In the genomic region with DNA sequence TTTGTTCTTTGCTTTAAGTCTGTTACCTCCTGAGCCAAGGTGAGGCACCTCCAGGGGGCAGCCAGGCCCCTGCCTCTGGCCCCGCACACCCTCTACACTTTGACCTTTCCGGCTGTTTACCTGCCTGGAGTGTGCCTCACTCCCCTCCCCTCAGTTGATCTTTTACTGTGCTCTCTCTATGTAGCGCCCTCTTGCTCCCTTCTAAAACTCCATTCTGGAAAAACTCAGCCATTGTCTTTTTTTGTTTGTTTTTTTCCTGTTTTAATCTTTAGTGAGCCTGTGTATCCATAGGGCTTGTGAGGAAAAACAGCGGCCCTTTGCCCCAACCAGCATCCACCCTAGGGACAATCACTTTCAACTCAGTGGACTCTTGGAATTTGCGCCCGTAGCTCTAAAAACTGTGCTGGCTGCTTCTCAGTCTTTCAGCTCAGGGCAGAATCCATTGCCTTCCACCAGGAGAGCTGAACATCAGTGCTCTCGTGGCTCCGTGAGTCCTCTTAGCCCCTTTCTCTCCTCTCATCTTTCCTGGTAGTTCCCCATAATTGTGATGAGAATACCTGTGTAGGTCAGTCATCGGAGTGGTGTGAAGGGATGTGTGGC, we compare ENCODE assay signal across 1 cellular context.
TF ChIP-seq lines count a peak whose summit lies in the region.

No MANE protein-coding gene starts in this region.

TF ChIP-seq in HepG2, 621 proteins besides CTCF, POLR2A, EP300 and RAD21 (continued from another document and continues in another):
- no peak for TF ChIP-seq MZF1 (CRISPR knock-in tag; IDR thresholded peaks at IDR 0.05; ENCODE audit: borderline replicate concordance)
- TF ChIP-seq, protein P1, sequence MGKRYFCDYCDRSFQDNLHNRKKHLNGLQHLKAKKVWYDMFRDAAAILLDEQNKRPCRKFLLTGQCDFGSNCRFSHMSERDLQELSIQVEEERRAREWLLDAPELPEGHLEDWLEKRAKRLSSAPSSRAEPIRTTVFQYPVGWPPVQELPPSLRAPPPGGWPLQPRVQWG (CRISPR knock-in tag; IDR thresholded peaks at IDR 0.05; ENCODE audit: borderline replicate concordance, low read depth), result no peak
- TF ChIP-seq YY1 (IDR thresholded peaks at IDR 0.05; ENCODE audit: insufficient read depth, insufficient replicate concordance, low read depth, low read length), result peak; percentile 41
- TF ChIP-seq, protein P2, sequence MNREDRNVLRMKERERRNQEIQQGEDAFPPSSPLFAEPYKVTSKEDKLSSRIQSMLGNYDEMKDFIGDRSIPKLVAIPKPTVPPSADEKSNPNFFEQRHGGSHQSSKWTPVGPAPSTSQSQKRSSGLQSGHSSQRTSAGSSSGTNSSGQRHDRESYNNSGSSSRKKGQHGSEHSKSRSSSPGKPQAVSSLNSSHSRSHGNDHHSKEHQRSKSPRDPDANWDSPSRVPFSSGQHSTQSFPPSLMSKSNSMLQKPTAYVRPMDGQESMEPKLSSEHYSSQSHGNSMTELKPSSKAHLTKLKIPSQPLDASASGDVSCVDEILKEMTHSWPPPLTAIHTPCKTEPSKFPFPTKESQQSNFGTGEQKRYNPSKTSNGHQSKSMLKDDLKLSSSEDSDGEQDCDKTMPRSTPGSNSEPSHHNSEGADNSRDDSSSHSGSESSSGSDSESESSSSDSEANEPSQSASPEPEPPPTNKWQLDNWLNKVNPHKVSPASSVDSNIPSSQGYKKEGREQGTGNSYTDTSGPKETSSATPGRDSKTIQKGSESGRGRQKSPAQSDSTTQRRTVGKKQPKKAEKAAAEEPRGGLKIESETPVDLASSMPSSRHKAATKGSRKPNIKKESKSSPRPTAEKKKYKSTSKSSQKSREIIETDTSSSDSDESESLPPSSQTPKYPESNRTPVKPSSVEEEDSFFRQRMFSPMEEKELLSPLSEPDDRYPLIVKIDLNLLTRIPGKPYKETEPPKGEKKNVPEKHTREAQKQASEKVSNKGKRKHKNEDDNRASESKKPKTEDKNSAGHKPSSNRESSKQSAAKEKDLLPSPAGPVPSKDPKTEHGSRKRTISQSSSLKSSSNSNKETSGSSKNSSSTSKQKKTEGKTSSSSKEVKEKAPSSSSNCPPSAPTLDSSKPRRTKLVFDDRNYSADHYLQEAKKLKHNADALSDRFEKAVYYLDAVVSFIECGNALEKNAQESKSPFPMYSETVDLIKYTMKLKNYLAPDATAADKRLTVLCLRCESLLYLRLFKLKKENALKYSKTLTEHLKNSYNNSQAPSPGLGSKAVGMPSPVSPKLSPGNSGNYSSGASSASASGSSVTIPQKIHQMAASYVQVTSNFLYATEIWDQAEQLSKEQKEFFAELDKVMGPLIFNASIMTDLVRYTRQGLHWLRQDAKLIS (CRISPR knock-in tag; IDR thresholded peaks at IDR 0.05), result no peak; the same call in 1 of the 2 replicates
- TF ChIP-seq PCBP2 (optimal IDR thresholded peaks at IDR 0.05; ENCODE audit: low read depth, low read length, poor library complexity, severe bottlenecking), result no peak
- TF ChIP-seq KDM5A (IDR thresholded peaks at IDR 0.05; ENCODE audit: borderline replicate concordance, low read length), result no peak
- peak; percentile 20; the same call in 1 of the 2 replicates for TF ChIP-seq ELF1 (CRISPR knock-in tag; IDR thresholded peaks at IDR 0.05)
- peak; percentile 91 for TF ChIP-seq HNF4A (CRISPR knock-in tag; IDR thresholded peaks at IDR 0.05)
- peak; percentile 80; the same call in 1 of the 2 replicates for TF ChIP-seq KDM3A (CRISPR knock-in tag; IDR thresholded peaks at IDR 0.05; ENCODE audit: low read depth)
- no peak for TF ChIP-seq ZNF496 (CRISPR knock-in tag; IDR thresholded peaks at IDR 0.05; ENCODE audit: insufficient replicate concordance)
- TF ChIP-seq RFXAP (CRISPR knock-in tag; IDR thresholded peaks at IDR 0.05; ENCODE audit: borderline replicate concordance), result peak; percentile 41; the same call in 1 of the 2 replicates
- no peak for TF ChIP-seq SATB2 (CRISPR knock-in tag; IDR thresholded peaks at IDR 0.05)
- no peak; the same call in 1 of the 2 replicates for TF ChIP-seq TGIF2 (CRISPR knock-in tag; IDR thresholded peaks at IDR 0.05)
- TF ChIP-seq ZNF776 (CRISPR knock-in tag; IDR thresholded peaks at IDR 0.05), result peak; percentile 16; the same call in 1 of the 2 replicates
- no peak for TF ChIP-seq SMAD1 (CRISPR knock-in tag; IDR thresholded peaks at IDR 0.05; ENCODE audit: borderline replicate concordance, low read depth)
- no peak for TF ChIP-seq ZNF180 (CRISPR knock-in tag; IDR thresholded peaks at IDR 0.05; ENCODE audit: borderline replicate concordance, low read depth)
- no peak for TF ChIP-seq MAFG (CRISPR knock-in tag; IDR thresholded peaks at IDR 0.05)
- peak; percentile 78; the same call in 1 of the 2 replicates for TF ChIP-seq SIN3A (IDR thresholded peaks at IDR 0.05; ENCODE audit: borderline replicate concordance, low read depth, low read length)
- TF ChIP-seq, protein P3, sequence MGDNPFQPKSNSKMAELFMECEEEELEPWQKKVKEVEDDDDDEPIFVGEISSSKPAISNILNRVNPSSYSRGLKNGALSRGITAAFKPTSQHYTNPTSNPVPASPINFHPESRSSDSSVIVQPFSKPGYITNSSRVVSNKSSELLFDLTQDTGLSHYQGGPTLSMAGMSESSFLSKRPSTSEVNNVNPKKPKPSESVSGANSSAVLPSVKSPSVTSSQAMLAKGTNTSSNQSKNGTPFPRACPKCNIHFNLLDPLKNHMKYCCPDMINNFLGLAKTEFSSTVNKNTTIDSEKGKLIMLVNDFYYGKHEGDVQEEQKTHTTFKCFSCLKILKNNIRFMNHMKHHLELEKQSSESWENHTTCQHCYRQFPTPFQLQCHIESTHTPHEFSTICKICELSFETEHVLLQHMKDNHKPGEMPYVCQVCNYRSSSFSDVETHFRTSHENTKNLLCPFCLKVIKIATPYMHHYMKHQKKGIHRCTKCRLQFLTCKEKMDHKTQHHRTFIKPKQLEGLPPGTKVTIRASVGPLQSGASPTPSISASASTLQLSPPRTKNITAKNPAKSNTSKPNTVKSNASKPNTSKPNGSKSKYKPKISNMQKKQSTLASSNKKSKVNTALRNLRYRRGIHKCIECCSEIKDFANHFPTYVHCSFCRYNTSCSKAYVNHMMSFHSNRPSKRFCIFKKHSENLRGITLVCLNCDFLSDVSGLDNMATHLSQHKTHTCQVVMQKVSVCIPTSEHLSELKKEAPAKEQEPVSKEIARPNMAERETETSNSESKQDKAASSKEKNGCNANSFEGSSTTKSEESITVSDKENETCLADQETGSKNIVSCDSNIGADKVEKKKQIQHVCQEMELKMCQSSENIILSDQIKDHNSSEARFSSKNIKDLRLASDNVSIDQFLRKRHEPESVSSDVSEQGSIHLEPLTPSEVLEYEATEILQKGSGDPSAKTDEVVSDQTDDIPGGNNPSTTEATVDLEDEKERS (CRISPR knock-in tag; IDR thresholded peaks at IDR 0.05), result no peak
- TF ChIP-seq RNF2 (conservative IDR thresholded peaks at IDR 0.05; ENCODE audit: low read depth), result no peak
- TF ChIP-seq ARID2 (CRISPR knock-in tag; IDR thresholded peaks at IDR 0.05; ENCODE audit: borderline replicate concordance), result 0 out of 2 replicates have a peak, but pooled peaks have one; percentile 55
- TF ChIP-seq, protein P4, sequence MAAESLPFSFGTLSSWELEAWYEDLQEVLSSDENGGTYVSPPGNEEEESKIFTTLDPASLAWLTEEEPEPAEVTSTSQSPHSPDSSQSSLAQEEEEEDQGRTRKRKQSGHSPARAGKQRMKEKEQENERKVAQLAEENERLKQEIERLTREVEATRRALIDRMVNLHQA (CRISPR knock-in tag; IDR thresholded peaks at IDR 0.05), result no peak
- TF ChIP-seq, protein P5, sequence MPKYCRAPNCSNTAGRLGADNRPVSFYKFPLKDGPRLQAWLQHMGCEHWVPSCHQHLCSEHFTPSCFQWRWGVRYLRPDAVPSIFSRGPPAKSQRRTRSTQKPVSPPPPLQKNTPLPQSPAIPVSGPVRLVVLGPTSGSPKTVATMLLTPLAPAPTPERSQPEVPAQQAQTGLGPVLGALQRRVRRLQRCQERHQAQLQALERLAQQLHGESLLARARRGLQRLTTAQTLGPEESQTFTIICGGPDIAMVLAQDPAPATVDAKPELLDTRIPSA (CRISPR knock-in tag; IDR thresholded peaks at IDR 0.05; ENCODE audit: borderline replicate concordance), result peak; percentile 58; the same call in 1 of the 2 replicates
- TF ChIP-seq, protein P6, sequence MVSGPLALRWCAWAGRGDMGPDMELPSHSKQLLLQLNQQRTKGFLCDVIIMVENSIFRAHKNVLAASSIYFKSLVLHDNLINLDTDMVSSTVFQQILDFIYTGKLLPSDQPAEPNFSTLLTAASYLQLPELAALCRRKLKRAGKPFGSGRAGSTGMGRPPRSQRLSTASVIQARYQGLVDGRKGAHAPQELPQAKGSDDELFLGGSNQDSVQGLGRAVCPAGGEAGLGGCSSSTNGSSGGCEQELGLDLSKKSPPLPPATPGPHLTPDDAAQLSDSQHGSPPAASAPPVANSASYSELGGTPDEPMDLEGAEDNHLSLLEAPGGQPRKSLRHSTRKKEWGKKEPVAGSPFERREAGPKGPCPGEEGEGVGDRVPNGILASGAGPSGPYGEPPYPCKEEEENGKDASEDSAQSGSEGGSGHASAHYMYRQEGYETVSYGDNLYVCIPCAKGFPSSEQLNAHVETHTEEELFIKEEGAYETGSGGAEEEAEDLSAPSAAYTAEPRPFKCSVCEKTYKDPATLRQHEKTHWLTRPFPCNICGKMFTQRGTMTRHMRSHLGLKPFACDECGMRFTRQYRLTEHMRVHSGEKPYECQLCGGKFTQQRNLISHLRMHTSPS (CRISPR knock-in tag; IDR thresholded peaks at IDR 0.05; ENCODE audit: low read depth), result peak; percentile 59; the same call in 1 of the 2 replicates
- TF ChIP-seq, protein P7, sequence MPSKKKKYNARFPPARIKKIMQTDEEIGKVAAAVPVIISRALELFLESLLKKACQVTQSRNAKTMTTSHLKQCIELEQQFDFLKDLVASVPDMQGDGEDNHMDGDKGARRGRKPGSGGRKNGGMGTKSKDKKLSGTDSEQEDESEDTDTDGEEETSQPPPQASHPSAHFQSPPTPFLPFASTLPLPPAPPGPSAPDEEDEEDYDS (CRISPR knock-in tag; IDR thresholded peaks at IDR 0.05), result peak; percentile 33; the same call in 1 of the 2 replicates
- peak; percentile 21 for TF ChIP-seq PRPF4 (IDR thresholded peaks at IDR 0.05; ENCODE audit: low read depth, low read length, poor library complexity, severe bottlenecking)
- TF ChIP-seq ZNF326 (CRISPR knock-in tag; IDR thresholded peaks at IDR 0.05; ENCODE audit: borderline replicate concordance), result no peak
- TF ChIP-seq ZNF564 (CRISPR knock-in tag; IDR thresholded peaks at IDR 0.05), result no peak; the same call in 1 of the 2 replicates
- TF ChIP-seq, protein P8, sequence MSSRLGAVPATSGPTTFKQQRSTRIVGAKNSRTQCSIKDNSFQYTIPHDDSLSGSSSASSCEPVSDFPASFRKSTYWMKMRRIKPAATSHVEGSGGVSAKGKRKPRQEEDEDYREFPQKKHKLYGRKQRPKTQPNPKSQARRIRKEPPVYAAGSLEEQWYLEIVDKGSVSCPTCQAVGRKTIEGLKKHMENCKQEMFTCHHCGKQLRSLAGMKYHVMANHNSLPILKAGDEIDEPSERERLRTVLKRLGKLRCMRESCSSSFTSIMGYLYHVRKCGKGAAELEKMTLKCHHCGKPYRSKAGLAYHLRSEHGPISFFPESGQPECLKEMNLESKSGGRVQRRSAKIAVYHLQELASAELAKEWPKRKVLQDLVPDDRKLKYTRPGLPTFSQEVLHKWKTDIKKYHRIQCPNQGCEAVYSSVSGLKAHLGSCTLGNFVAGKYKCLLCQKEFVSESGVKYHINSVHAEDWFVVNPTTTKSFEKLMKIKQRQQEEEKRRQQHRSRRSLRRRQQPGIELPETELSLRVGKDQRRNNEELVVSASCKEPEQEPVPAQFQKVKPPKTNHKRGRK (CRISPR knock-in tag; IDR thresholded peaks at IDR 0.05), result no peak
- no peak for TF ChIP-seq MEIS2 (CRISPR knock-in tag; IDR thresholded peaks at IDR 0.05)
- no peak for TF ChIP-seq ZSCAN20 (CRISPR knock-in tag; IDR thresholded peaks at IDR 0.05; ENCODE audit: borderline replicate concordance)
- TF ChIP-seq MBD4 (IDR thresholded peaks at IDR 0.05; ENCODE audit: borderline replicate concordance, low read length), result no peak
- TF ChIP-seq KDM6A (CRISPR knock-in tag; IDR thresholded peaks at IDR 0.05; ENCODE audit: low read depth), result peak; percentile 94
- peak; percentile 80 for TF ChIP-seq FOXC1 (CRISPR knock-in tag; IDR thresholded peaks at IDR 0.05; ENCODE audit: borderline replicate concordance)
- TF ChIP-seq NR1H2 (CRISPR knock-in tag; IDR thresholded peaks at IDR 0.05; ENCODE audit: borderline replicate concordance, low read depth), result no peak
- TF ChIP-seq, protein P9, sequence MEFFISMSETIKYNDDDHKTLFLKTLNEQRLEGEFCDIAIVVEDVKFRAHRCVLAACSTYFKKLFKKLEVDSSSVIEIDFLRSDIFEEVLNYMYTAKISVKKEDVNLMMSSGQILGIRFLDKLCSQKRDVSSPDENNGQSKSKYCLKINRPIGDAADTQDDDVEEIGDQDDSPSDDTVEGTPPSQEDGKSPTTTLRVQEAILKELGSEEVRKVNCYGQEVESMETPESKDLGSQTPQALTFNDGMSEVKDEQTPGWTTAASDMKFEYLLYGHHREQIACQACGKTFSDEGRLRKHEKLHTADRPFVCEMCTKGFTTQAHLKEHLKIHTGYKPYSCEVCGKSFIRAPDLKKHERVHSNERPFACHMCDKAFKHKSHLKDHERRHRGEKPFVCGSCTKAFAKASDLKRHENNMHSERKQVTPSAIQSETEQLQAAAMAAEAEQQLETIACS (CRISPR knock-in tag; IDR thresholded peaks at IDR 0.05), result no peak
- TF ChIP-seq, protein P10, sequence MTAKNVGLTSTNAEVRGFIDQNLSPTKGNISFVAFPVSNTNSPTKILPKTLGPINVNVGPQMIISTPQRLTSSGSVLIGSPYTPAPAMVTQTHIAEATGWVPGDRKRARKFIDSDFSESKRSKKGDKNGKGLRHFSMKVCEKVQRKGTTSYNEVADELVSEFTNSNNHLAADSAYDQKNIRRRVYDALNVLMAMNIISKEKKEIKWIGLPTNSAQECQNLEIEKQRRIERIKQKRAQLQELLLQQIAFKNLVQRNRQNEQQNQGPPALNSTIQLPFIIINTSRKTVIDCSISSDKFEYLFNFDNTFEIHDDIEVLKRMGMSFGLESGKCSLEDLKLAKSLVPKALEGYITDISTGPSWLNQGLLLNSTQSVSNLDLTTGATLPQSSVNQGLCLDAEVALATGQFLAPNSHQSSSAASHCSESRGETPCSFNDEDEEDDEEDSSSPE (CRISPR knock-in tag; IDR thresholded peaks at IDR 0.05), result no peak
